18 cellular contexts compared by ENCODE assay signal in genomic region chr1:239892602-239893001, GRCh38.
DNase-seq lines count a peak whose midpoint lies in the region; ATAC-seq and TF ChIP-seq lines count a peak whose summit lies in the region.
"Had no signal": no experiment of that assay in that cellular context is flagged by ENCODE, and none has a peak within 500 bp of the region (broad histone marks: within the 10 kb centered on the region; RNA-seq: fewer than 3 reads in every experiment).

No MANE protein-coding gene starts in this region.

- TF ChIP-seq POLR2A in breast epithelium (IDR thresholded peaks at IDR 0.05) (no peak), transverse colon (IDR thresholded peaks at IDR 0.05) (no peak)

- H3K27ac Mint-ChIP-seq in MCF 10A (ENCODE audit: low read depth, unreplicated experiment) = peak overlapping the region; percentile 62
- H3K27ac Mint-ChIP-seq: GM23338, H9 had no signal

- no peak overlapping the region for H3K4me3 Mint-ChIP-seq in MCF 10A (ENCODE audit: unreplicated experiment)
- H3K4me3 Mint-ChIP-seq: CD4-positive, alpha-beta memory T cell; GM23338; H9 had no signal

- no TSS peak for BruUV-seq in MCF 10A (replicated peaks; lab: Mats Ljungman, UMichigan)

- in situ Hi-C loops in transverse colon (cut with MboI; ENCODE audit: low pct_ligation_motif_present in 1 of 4, low pct_unique_long_range_greater_than_20kb in 1 of 4, low sequenced_read_pairs in 3 of 4) = loop anchor here in 1 of 4 donors (10.0 kb wide), 1 partner anchor 488 kb away; no protein-coding TSS in a partner anchor

- CTCF ChIA-PET in MCF 10A (lab: Yijun Ruan, JAX) = interaction anchor here (0.6 to 7.8 kb wide), 13 partner anchors 10 to 501 kb away, joined by 3 to 69 read pairs (median 4); no protein-coding TSS in a partner anchor

- POLR2A ChIA-PET in MCF 10A (lab: Yijun Ruan, JAX) = interaction anchor here (0.6 to 1.8 kb wide), 10 partner anchors 17 to 1282 kb away, joined by 3 to 7 read pairs (median 3); no protein-coding TSS in a partner anchor

- ATAC-seq in SK-N-SH treated with all-trans-retinoic acid at 6 μM for 48 hours = peak; percentile 67
- ATAC-seq in HG03354 (IDR thresholded peaks at IDR 0.05; ENCODE audit: poor library complexity, severe bottlenecking, unreplicated experiment) = no peak
- ATAC-seq: GM12878, GM23338, HCT116 had no signal

- no peaks in the 10 kb centered on the region for H3K36me3 Mint-ChIP-seq in MCF 10A (ENCODE audit: insufficient read depth, unreplicated experiment)
- H3K36me3 Mint-ChIP-seq: CD4-positive, alpha-beta memory T cell had no signal

- H3K27ac ChIP-seq in breast epithelium = no peak overlapping the region
- H3K27ac ChIP-seq in rectal smooth muscle tissue (ENCODE audit: low read depth, low read length) = peak overlapping the region; percentile 23
- peak overlapping the region in 2 of 4 donors; percentile 10 to 25 for H3K27ac ChIP-seq in transverse colon

- no peak for TF ChIP-seq CTCF in MCF 10A (IDR thresholded peaks at IDR 0.05; ENCODE audit: unreplicated experiment)
- TF ChIP-seq CTCF in breast epithelium (IDR thresholded peaks at IDR 0.05) = no peak
- no peak for TF ChIP-seq CTCF in transverse colon (IDR thresholded peaks at IDR 0.05)

- peak; percentile 14 for TF ChIP-seq EP300 in transverse colon (IDR thresholded peaks at IDR 0.05; ENCODE audit: low read depth)

- no peak for DNase-seq in MCF 10A (ENCODE audit: unreplicated experiment)
- DNase-seq in breast epithelium (ENCODE audit: low spot score in 2 of 2) = no peak
- no peak for DNase-seq in transverse colon
- DNase-seq in 8988T = no peak
- DNase-seq in NCI-H524 treated with DMSO at 0.1 percent for 48 hours (lab: John Stamatoyannopoulos, UW) = no peak
- DNase-seq: C1 segment of cervical spinal cord; Caco-2; CD4-positive, alpha-beta memory T cell; DMS153; DND-41; GDM1; H9 had no signal

- H3K36me3 ChIP-seq in breast epithelium (no peaks in the 10 kb centered on the region), rectal smooth muscle tissue (ENCODE audit: control insufficient read depth, insufficient read depth, low read length) (no peaks in the 10 kb centered on the region), transverse colon (no peaks in the 10 kb centered on the region)

- H3K4me3 ChIP-seq in breast epithelium (no peak overlapping the region), rectal smooth muscle tissue (ENCODE audit: low read length) (no peak overlapping the region), transverse colon (no peak overlapping the region)
- H3K4me3 ChIP-seq: GM12878, GM23338 had no signal

- H3K9me3 Mint-ChIP-seq in MCF 10A (ENCODE audit: unreplicated experiment) = no peaks in the 10 kb centered on the region
- H3K9me3 Mint-ChIP-seq: CD4-positive, alpha-beta memory T cell; H9 had no signal

- H3K4me1 ChIP-seq in breast epithelium (no peaks in the 10 kb centered on the region), rectal smooth muscle tissue (ENCODE audit: control insufficient read depth, insufficient read depth, low read length) (peaks cover 8% of the 10 kb centered on the region), transverse colon (peaks cover 0 to 12% (median 8%) of the 10 kb centered on the region in 4 donors)
- H3K4me1 ChIP-seq: Caco-2 had no signal

- H3K4me1 Mint-ChIP-seq in MCF 10A (ENCODE audit: insufficient read depth, unreplicated experiment) = peaks cover 13% of the 10 kb centered on the region
- H3K4me1 Mint-ChIP-seq: CD4-positive, alpha-beta memory T cell had no signal

- intact Hi-C loops in MCF 10A (cut with micrococcal nuclease) = loop anchor here (2.0 to 10.0 kb wide), 2 partner anchors 76 to 288 kb away; no protein-coding TSS in a partner anchor
- intact Hi-C loops in breast epithelium (cut with DNase I; ENCODE audit: low total_unique reads) = no loop called here
- intact Hi-C loops in transverse colon (cut with DNase I; ENCODE audit: low total_unique reads) = no loop called here

- no peak overlapping the region for H3K9ac ChIP-seq in rectal smooth muscle tissue (ENCODE audit: low read length)

- H3K27me3 Mint-ChIP-seq in MCF 10A (ENCODE audit: insufficient read depth, unreplicated experiment) = no peaks in the 10 kb centered on the region

- no peaks in the 10 kb centered on the region for H3K27me3 ChIP-seq in breast epithelium
- H3K27me3 ChIP-seq in rectal smooth muscle tissue (ENCODE audit: control insufficient read depth, insufficient read depth, low read length) = no peaks in the 10 kb centered on the region
- no peaks in the 10 kb centered on the region for H3K27me3 ChIP-seq in transverse colon

- H3K9me3 ChIP-seq in breast epithelium (no peaks in the 10 kb centered on the region), transverse colon (no peaks in the 10 kb centered on the region)
- H3K9me3 ChIP-seq: Caco-2 had no signal

TF ChIP-seq in SK-N-SH treated with all-trans-retinoic acid at 6 μM for 48 hours, 23 proteins besides CTCF, POLR2A, EP300 and RAD21:
- TF ChIP-seq BACH2 (CRISPR knock-in tag; IDR thresholded peaks at IDR 0.05; ENCODE audit: borderline replicate concordance) (no peak), PATZ1 (CRISPR knock-in tag; IDR thresholded peaks at IDR 0.05; ENCODE audit: borderline replicate concordance) (no peak), TOX (CRISPR knock-in tag; IDR thresholded peaks at IDR 0.05; ENCODE audit: borderline replicate concordance) (peak; percentile 44; the same call in 1 of the 2 replicates), CSRNP3 (CRISPR knock-in tag; IDR thresholded peaks at IDR 0.05) (no peak), ARNTL (CRISPR knock-in tag; IDR thresholded peaks at IDR 0.05; ENCODE audit: borderline replicate concordance, low read depth) (no peak)
